In the genomic region with DNA sequence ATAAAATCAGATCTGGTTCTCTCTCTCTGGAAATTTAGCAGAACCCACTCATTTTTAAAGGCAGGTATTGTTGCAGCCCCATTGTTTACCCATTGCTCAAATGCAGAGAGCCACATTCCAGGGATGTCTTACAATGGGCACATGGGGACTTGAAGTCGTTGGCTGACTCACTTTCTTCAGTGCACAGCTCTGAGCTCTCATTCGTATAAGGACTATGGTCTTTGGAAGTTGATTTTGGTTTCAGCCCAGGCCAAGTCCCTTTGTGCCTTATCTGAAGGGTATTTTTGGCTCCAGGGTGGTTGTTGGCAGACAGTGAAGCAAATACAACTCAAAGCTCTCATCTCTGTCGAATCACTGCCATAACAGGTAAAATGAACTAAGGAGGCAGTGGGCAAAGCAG, we compare ENCODE assay signal across 2 cellular contexts.
A peak's percentile ranks its signal among the peaks of the same experiment; 100 is the strongest.
TF ChIP-seq lines count a peak whose summit lies in the region.

No MANE protein-coding gene starts in this region.

TF ChIP-seq in A549, 52 proteins besides CTCF, POLR2A, EP300 and RAD21:
- TF ChIP-seq, protein P1, sequence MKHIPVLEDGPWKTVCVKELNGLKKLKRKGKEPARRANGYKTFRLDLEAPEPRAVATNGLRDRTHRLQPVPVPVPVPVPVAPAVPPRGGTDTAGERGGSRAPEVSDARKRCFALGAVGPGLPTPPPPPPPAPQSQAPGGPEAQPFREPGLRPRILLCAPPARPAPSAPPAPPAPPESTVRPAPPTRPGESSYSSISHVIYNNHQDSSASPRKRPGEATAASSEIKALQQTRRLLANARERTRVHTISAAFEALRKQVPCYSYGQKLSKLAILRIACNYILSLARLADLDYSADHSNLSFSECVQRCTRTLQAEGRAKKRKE (CRISPR knock-in tag; IDR thresholded peaks at IDR 0.05; ENCODE audit: low read depth), result no peak
- no peak for TF ChIP-seq JUN (IDR thresholded peaks at IDR 0.05)
- TF ChIP-seq, protein P2, sequence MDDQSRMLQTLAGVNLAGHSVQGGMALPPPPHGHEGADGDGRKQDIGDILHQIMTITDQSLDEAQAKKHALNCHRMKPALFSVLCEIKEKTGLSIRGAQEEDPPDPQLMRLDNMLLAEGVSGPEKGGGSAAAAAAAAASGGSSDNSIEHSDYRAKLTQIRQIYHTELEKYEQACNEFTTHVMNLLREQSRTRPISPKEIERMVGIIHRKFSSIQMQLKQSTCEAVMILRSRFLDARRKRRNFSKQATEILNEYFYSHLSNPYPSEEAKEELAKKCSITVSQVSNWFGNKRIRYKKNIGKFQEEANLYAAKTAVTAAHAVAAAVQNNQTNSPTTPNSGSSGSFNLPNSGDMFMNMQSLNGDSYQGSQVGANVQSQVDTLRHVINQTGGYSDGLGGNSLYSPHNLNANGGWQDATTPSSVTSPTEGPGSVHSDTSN (IDR thresholded peaks at IDR 0.05), result no peak
- TF ChIP-seq MAZ (IDR thresholded peaks at IDR 0.05; ENCODE audit: borderline replicate concordance, low read depth, low read length), result no peak
- no peak for TF ChIP-seq SMC3 (IDR thresholded peaks at IDR 0.05)
- TF ChIP-seq CBX2 (IDR thresholded peaks at IDR 0.05; ENCODE audit: borderline replicate concordance, low read depth), result no peak
- TF ChIP-seq RNF2 (IDR thresholded peaks at IDR 0.05; ENCODE audit: borderline replicate concordance, low read depth), result no peak
- no peak for TF ChIP-seq RFX5 (IDR thresholded peaks at IDR 0.05)
- TF ChIP-seq HOXB13 (CRISPR knock-in tag; IDR thresholded peaks at IDR 0.05; ENCODE audit: low read depth), result no peak
- no peak for TF ChIP-seq NPAS2 (CRISPR knock-in tag; IDR thresholded peaks at IDR 0.05; ENCODE audit: borderline replicate concordance)
- no peak for TF ChIP-seq CEBPB (IDR thresholded peaks at IDR 0.05)
- no peak for TF ChIP-seq GATA3 (IDR thresholded peaks at IDR 0.05; ENCODE audit: borderline replicate concordance)
- no peak for TF ChIP-seq ZNF302 (CRISPR knock-in tag; IDR thresholded peaks at IDR 0.05)
- TF ChIP-seq, protein P3, sequence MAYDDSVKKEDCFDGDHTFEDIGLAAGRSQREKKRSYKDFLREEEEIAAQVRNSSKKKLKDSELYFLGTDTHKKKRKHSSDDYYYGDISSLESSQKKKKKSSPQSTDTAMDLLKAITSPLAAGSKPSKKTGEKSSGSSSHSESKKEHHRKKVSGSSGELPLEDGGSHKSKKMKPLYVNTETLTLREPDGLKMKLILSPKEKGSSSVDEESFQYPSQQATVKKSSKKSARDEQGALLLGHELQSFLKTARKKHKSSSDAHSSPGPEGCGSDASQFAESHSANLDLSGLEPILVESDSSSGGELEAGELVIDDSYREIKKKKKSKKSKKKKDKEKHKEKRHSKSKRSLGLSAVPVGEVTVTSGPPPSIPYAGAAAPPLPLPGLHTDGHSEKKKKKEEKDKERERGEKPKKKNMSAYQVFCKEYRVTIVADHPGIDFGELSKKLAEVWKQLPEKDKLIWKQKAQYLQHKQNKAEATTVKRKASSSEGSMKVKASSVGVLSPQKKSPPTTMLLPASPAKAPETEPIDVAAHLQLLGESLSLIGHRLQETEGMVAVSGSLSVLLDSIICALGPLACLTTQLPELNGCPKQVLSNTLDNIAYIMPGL (CRISPR knock-in tag; IDR thresholded peaks at IDR 0.05; ENCODE audit: borderline replicate concordance), result no peak
- TF ChIP-seq CHD2 (IDR thresholded peaks at IDR 0.05; ENCODE audit: low read length, partially characterized antibody), result no peak
- TF ChIP-seq BHLHE40 (IDR thresholded peaks at IDR 0.05; ENCODE audit: low read depth, low read length), result no peak
- no peak for TF ChIP-seq FOXS1 (CRISPR knock-in tag; IDR thresholded peaks at IDR 0.05)
- no peak for TF ChIP-seq CHD4 (IDR thresholded peaks at IDR 0.05; ENCODE audit: borderline replicate concordance)
- TF ChIP-seq, protein P4, sequence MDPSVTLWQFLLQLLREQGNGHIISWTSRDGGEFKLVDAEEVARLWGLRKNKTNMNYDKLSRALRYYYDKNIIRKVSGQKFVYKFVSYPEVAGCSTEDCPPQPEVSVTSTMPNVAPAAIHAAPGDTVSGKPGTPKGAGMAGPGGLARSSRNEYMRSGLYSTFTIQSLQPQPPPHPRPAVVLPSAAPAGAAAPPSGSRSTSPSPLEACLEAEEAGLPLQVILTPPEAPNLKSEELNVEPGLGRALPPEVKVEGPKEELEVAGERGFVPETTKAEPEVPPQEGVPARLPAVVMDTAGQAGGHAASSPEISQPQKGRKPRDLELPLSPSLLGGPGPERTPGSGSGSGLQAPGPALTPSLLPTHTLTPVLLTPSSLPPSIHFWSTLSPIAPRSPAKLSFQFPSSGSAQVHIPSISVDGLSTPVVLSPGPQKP (IDR thresholded peaks at IDR 0.05; ENCODE audit: low read depth, low read length), result no peak
TF ChIP-seq in A549: peak in this region for 0.

TF ChIP-seq in H1, 55 proteins besides CTCF, POLR2A, EP300 and RAD21:
- TF ChIP-seq ASH2L (IDR thresholded peaks at IDR 0.05; ENCODE audit: low read length) (no peak), EZH2 (IDR thresholded peaks at IDR 0.05; ENCODE audit: low read depth, low read length, severe bottlenecking) (no peak), SRF (IDR thresholded peaks at IDR 0.05; ENCODE audit: low read depth, low read length) (no peak), SIX5 (IDR thresholded peaks at IDR 0.05; ENCODE audit: low read depth, low read length) (no peak), HDAC6 (IDR thresholded peaks at IDR 0.05; ENCODE audit: low read depth, low read length) (no peak), BACH1 (IDR thresholded peaks at IDR 0.05; ENCODE audit: low read length) (no peak), TEAD4 (IDR thresholded peaks at IDR 0.05; ENCODE audit: low read depth, low read length) (peak; percentile 96), JUND (IDR thresholded peaks at IDR 0.05; ENCODE audit: low read length) (peak; percentile 41; the same call in 1 of the 2 replicates)
- TF ChIP-seq, protein P5, sequence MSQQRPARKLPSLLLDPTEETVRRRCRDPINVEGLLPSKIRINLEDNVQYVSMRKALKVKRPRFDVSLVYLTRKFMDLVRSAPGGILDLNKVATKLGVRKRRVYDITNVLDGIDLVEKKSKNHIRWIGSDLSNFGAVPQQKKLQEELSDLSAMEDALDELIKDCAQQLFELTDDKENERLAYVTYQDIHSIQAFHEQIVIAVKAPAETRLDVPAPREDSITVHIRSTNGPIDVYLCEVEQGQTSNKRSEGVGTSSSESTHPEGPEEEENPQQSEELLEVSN (IDR thresholded peaks at IDR 0.05), result peak; percentile 64
- TF ChIP-seq, protein P6, sequence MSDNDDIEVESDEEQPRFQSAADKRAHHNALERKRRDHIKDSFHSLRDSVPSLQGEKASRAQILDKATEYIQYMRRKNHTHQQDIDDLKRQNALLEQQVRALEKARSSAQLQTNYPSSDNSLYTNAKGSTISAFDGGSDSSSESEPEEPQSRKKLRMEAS (IDR thresholded peaks at IDR 0.05), result peak; percentile 75
